In the genomic region with DNA sequence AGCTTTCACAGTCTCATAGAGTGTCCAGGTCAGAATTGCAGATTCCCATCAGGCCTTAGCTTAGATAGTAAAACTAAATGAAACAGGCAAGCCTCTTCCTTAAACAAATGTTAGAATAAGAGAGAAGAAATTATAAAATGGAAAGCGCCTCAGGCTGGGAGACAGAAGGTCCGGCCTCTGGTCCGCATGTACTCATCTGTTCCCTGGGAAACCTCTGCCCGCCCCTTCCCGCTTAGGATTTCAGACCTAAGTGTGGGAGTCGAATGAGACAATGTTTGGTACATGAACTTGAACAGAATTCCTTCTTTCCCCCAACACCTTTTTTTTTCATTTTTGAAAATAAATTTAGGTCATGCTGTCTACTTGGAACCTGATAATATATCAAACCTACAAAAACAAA, we compare ENCODE assay signal across 18 cellular contexts.
"Had no signal": no experiment of that assay in that cellular context is flagged by ENCODE, and none has a peak within 500 bp of the region (broad histone marks: within the 10 kb centered on the region; RNA-seq: fewer than 3 reads in every experiment).

No MANE protein-coding gene starts in this region.

- ATAC-seq: activated naive CD4-positive, alpha-beta T cell treated with anti-CD3 and anti-CD28 coated beads, Interleukin-2, amount 50 U/mL, for 72 hours; body of pancreas; mucosa of descending colon; naive thymus-derived CD8-positive, alpha-beta T cell; stimulated activated naive CD8-positive, alpha-beta T cell treated with anti-CD3 and anti-CD28 coated beads, Interleukin-15, amount 100 ng/mL, for 72 hours had no signal

- H3K4me3 ChIP-seq: adrenal gland, body of pancreas, colonic mucosa, mucosa of descending colon, skin epidermis had no signal

- H3K36me3 Mint-ChIP-seq: activated naive CD4-positive, alpha-beta T cell treated with anti-CD3 and anti-CD28 coated beads, Interleukin-2, amount 50 U/mL, for 72 hours had no signal

- H3K27me3 Mint-ChIP-seq: naive thymus-derived CD8-positive, alpha-beta T cell; stimulated activated naive CD8-positive, alpha-beta T cell treated with anti-CD3 and anti-CD28 coated beads, Interleukin-15, amount 100 ng/mL, for 72 hours; type B pancreatic cell had no signal

- DNase-seq: activated CD4-positive, alpha-beta T cell treated with anti-CD3 and anti-CD28 coated beads, Interleukin-2, amount 50 U/mL, for 4 hours; activated gamma-delta T cell treated with Interleukin-2 at 50 U/mL for 16 hours; adrenal gland; body of pancreas; central memory CD4-positive, alpha-beta T cell; colonic mucosa; erythroblast; immature natural killer cell; mesenchymal stem cell; mucosa of descending colon; naive thymus-derived CD8-positive, alpha-beta T cell; stimulated activated naive CD8-positive, alpha-beta T cell treated with anti-CD3 and anti-CD28 coated beads, Interleukin-15, amount 100 ng/mL, for 72 hours; SW 1271; T-helper 2 cell; WERI-Rb-1 had no signal

- H3K4me3 Mint-ChIP-seq: immature natural killer cell; naive thymus-derived CD8-positive, alpha-beta T cell; stimulated activated naive CD8-positive, alpha-beta T cell treated with anti-CD3 and anti-CD28 coated beads, Interleukin-15, amount 100 ng/mL, for 72 hours; type B pancreatic cell had no signal

- H3K27ac Mint-ChIP-seq: activated naive CD4-positive, alpha-beta T cell treated with anti-CD3 and anti-CD28 coated beads, Interleukin-2, amount 50 U/mL, for 72 hours; immature natural killer cell; stimulated activated naive CD8-positive, alpha-beta T cell treated with anti-CD3 and anti-CD28 coated beads, Interleukin-15, amount 100 ng/mL, for 72 hours; type B pancreatic cell had no signal

- H3K4me1 Mint-ChIP-seq: stimulated activated naive CD8-positive, alpha-beta T cell treated with anti-CD3 and anti-CD28 coated beads, Interleukin-15, amount 100 ng/mL, for 72 hours had no signal

- H3K27me3 ChIP-seq: adrenal gland, body of pancreas, colonic mucosa had no signal

- H3K27ac ChIP-seq: adrenal gland, body of pancreas, colonic mucosa, WERI-Rb-1 had no signal

- H3K9me3 Mint-ChIP-seq: activated naive CD4-positive, alpha-beta T cell treated with anti-CD3 and anti-CD28 coated beads, Interleukin-2, amount 50 U/mL, for 72 hours; immature natural killer cell; naive thymus-derived CD8-positive, alpha-beta T cell; stimulated activated naive CD8-positive, alpha-beta T cell treated with anti-CD3 and anti-CD28 coated beads, Interleukin-15, amount 100 ng/mL, for 72 hours; type B pancreatic cell had no signal

- H3K9me3 ChIP-seq: adrenal gland, body of pancreas, colonic mucosa, mucosa of descending colon had no signal

- H3K4me1 ChIP-seq: colonic mucosa had no signal

- H3K36me3 ChIP-seq: colonic mucosa had no signal
